ENCODE assay signal across 15 cellular contexts in the genomic region with DNA sequence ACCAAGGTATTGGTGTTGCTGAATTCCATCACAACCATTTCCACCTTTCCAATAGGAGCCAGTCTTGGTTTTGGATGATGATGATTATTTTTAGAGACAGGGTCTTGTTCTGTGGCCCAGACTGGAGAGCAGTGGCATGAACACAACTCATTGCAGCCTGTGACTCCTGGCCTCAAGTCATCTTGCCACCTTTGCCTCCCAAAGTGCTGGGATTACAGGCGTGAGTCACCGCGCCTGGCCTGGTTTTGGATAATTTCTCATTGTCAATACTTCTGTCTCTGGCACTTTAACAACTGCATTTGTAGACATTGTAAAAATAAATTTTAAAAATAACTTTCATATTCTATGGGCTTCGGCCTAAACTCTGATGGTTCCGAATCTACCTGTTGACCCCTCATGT. TPM values are rescaled to one million over a fixed set of nuclear protein-coding genes. Genes with fewer than 3 reads are reported as not detected.
A peak's percentile ranks its signal among the peaks of the same experiment; 100 is the strongest.
DNase-seq lines count a peak whose midpoint lies in the region; ATAC-seq, FAIRE-seq and TF ChIP-seq lines count a peak whose summit lies in the region.
"Had no signal": no experiment of that assay in that cellular context is flagged by ENCODE, and none has a peak within 500 bp of the region (broad histone marks: within the 10 kb centered on the region; RNA-seq: fewer than 3 reads in every experiment).

No MANE protein-coding gene starts in this region.

- no peak for TF ChIP-seq RAD21 in IMR-90 (IDR thresholded peaks at IDR 0.05; ENCODE audit: low read length)

- H3K4me3 ChIP-seq in IMR-90 (ENCODE audit: insufficient read depth, low read depth, low read length) (no peak overlapping the region), astrocyte (ENCODE audit: insufficient read depth, low read depth, low read length) (no peak overlapping the region), osteoblast (ENCODE audit: insufficient read depth, low read length) (no peak overlapping the region), suprapubic skin (no peak overlapping the region)
- H3K4me3 ChIP-seq: left ventricle myocardium inferior, stomach had no signal

- H3K36me3 Mint-ChIP-seq in activated T-cell treated with anti-CD3 and anti-CD28 coated beads, Interleukin-2, amount 50 U/mL, for 72 hours (ENCODE audit: insufficient read depth in 2 of 2), result peaks cover 2 to 7% of the 10 kb centered on the region in 2 donors
- H3K36me3 Mint-ChIP-seq in astrocyte (ENCODE audit: low read depth, unreplicated experiment), result no peaks in the 10 kb centered on the region

- CTCF ChIA-PET in IMR-90 (lab: Yijun Ruan, JAX), result no interaction called here

- no peak for TF ChIP-seq CTCF in IMR-90 (conservative IDR thresholded peaks at IDR 0.05; ENCODE audit: low read depth, low read length)
- no peak for TF ChIP-seq CTCF in astrocyte (IDR thresholded peaks at IDR 0.05; ENCODE audit: insufficient read depth, low read depth, low read length)
- TF ChIP-seq CTCF in osteoblast (IDR thresholded peaks at IDR 0.05; ENCODE audit: extremely low read depth, low read depth, low read length), result no peak
- TF ChIP-seq CTCF in suprapubic skin (IDR thresholded peaks at IDR 0.05), result no peak

- no peak for TF ChIP-seq EP300 in suprapubic skin (IDR thresholded peaks at IDR 0.05)

- H3K27ac ChIP-seq in IMR-90 (ENCODE audit: insufficient read depth, low read length) (no peak overlapping the region), astrocyte (ENCODE audit: low read depth, low read length) (peak overlapping the region; percentile 74), osteoblast (ENCODE audit: low read depth, low read length) (peak overlapping the region; percentile 62), suprapubic skin (no peak overlapping the region)
- H3K27ac ChIP-seq: left ventricle myocardium inferior, WERI-Rb-1 had no signal

- H3K36me3 ChIP-seq in IMR-90 (ENCODE audit: control insufficient read depth, insufficient read depth, low read length) (no peaks in the 10 kb centered on the region), astrocyte (ENCODE audit: insufficient read depth, low read length) (no peaks in the 10 kb centered on the region), osteoblast (ENCODE audit: insufficient read depth, low read length) (no peaks in the 10 kb centered on the region), suprapubic skin (no peaks in the 10 kb centered on the region)
- H3K36me3 ChIP-seq: left ventricle myocardium inferior, stomach, WERI-Rb-1 had no signal

- H3K56ac ChIP-seq in IMR-90 (ENCODE audit: extremely low read depth, insufficient read depth, low read length), result no peak overlapping the region

- H3K9me1 ChIP-seq in IMR-90 (ENCODE audit: insufficient read depth, low read length), result peaks cover 3% of the 10 kb centered on the region; the same call in 1 of the 2 replicates

- no peak overlapping the region for H2AFZ ChIP-seq in IMR-90 (replicated peaks; ENCODE audit: low read length, poor library complexity)
- no peak overlapping the region for H2AFZ ChIP-seq in astrocyte (ENCODE audit: low read depth, low read length)
- H2AFZ ChIP-seq in osteoblast (ENCODE audit: low read length), result no peak overlapping the region

- H2BK15ac ChIP-seq in IMR-90 (ENCODE audit: low read depth, low read length), result 0 out of 3 replicates have a peak overlapping the region, but pooled peaks have one; percentile 66

- H3K4me2 ChIP-seq in IMR-90 (ENCODE audit: low read depth, low read length) (no peak overlapping the region), astrocyte (ENCODE audit: low read length) (peak overlapping the region; percentile 47), osteoblast (ENCODE audit: insufficient read depth, low read length) (peak overlapping the region; percentile 55)

- peak overlapping the region; percentile 22 for H2BK5ac ChIP-seq in IMR-90 (ENCODE audit: low read depth, low read length, poor library complexity, severe bottlenecking)

- peaks cover 39% of the 10 kb centered on the region for H4K20me1 ChIP-seq in IMR-90 (ENCODE audit: insufficient read depth, low read length)
- H4K20me1 ChIP-seq in astrocyte (ENCODE audit: insufficient read depth, low read length), result peaks cover 11% of the 10 kb centered on the region
- H4K20me1 ChIP-seq in osteoblast (ENCODE audit: insufficient read depth, low read length), result no peaks in the 10 kb centered on the region

- H4K8ac ChIP-seq in IMR-90 (ENCODE audit: low read depth in 2 of 2, low read length in 2 of 2), result no peak overlapping the region; a peak in 1 of 4 replicates

- no peak for TF ChIP-seq POLR2A in IMR-90 (IDR thresholded peaks at IDR 0.05; ENCODE audit: low read depth, low read length)
- no peak for TF ChIP-seq POLR2A in suprapubic skin (IDR thresholded peaks at IDR 0.05)

- 100% methylated on average over 1 of the region's 5 CpGs; no CpG with 5 or more reads in 1 of the 2 experiments for WGBS in IMR-90 (ENCODE audit: extremely low coverage in 2 of 2, insufficient read length in 1 of 2), 2 experiments
- WGBS in suprapubic skin, result 97% methylated on average over 5 of the region's 5 CpGs

- no peak overlapping the region for H2BK120ac ChIP-seq in IMR-90 (ENCODE audit: low read depth, low read length)

- in situ Hi-C loops in IMR-90 (cut with MboI; ENCODE audit: low sequenced_read_pairs), result no loop called here

- dilution Hi-C loops in IMR-90 (cut with HindIII; ENCODE audit: low sequenced_read_pairs, unreplicated experiment), result no loop called here

- H3K79me1 ChIP-seq in IMR-90 (ENCODE audit: low read depth in 1 of 2, low read length in 2 of 2), result peaks cover 27 to 68% of the 10 kb centered on the region in 2 experiments

- H3K4me3 Mint-ChIP-seq in activated T-cell treated with anti-CD3 and anti-CD28 coated beads, Interleukin-2, amount 50 U/mL, for 72 hours, result peak overlapping the region in 1 of 2 donors; percentile 92
- no peak overlapping the region for H3K4me3 Mint-ChIP-seq in astrocyte (ENCODE audit: unreplicated experiment)

- H3K4ac ChIP-seq in IMR-90 (ENCODE audit: low read depth, low read length), result no peak overlapping the region

- H3K9me3 ChIP-seq in IMR-90 (ENCODE audit: control insufficient read depth, insufficient read depth, low read length) (no peaks in the 10 kb centered on the region), astrocyte (ENCODE audit: insufficient read depth, low read depth, low read length) (no peaks in the 10 kb centered on the region), osteoblast (ENCODE audit: low read depth, low read length) (no peaks in the 10 kb centered on the region), suprapubic skin (no peaks in the 10 kb centered on the region)
- H3K9me3 ChIP-seq: left ventricle myocardium inferior, stomach had no signal

- H4K91ac ChIP-seq in IMR-90 (ENCODE audit: insufficient read depth, low read depth, low read length), result no peak overlapping the region

- no TSS peak for BruUV-seq in IMR-90 (replicated peaks; lab: Mats Ljungman, UMichigan)

- no peaks in the 10 kb centered on the region; the same call in 1 of the 2 replicates for H3K4me1 ChIP-seq in IMR-90 (ENCODE audit: control insufficient read depth, insufficient read depth, low read length)
- peaks cover 31% of the 10 kb centered on the region for H3K4me1 ChIP-seq in astrocyte (ENCODE audit: insufficient read depth, low read length)
- H3K4me1 ChIP-seq in osteoblast (ENCODE audit: insufficient read depth, low read length), result peaks cover 33% of the 10 kb centered on the region
- H3K4me1 ChIP-seq in suprapubic skin, result peaks cover 17% of the 10 kb centered on the region

- no peak overlapping the region; the same call in 1 of the 2 replicates for H3K18ac ChIP-seq in IMR-90 (ENCODE audit: low read depth, low read length)

- H3K27me3 ChIP-seq in IMR-90 (ENCODE audit: control insufficient read depth, insufficient read depth, low read length) (no peaks in the 10 kb centered on the region), astrocyte (ENCODE audit: insufficient read depth, low read length) (no peaks in the 10 kb centered on the region), osteoblast (ENCODE audit: insufficient read depth, low read length) (no peaks in the 10 kb centered on the region), suprapubic skin (no peaks in the 10 kb centered on the region)
- H3K27me3 ChIP-seq: stomach had no signal

- no peak overlapping the region for H2AK9ac ChIP-seq in IMR-90 (replicated peaks; ENCODE audit: low read depth, low read length, poor library complexity)

- no peak for FAIRE-seq in astrocyte (lab: Jason Lieb, UNC)

- no peak overlapping the region for H2BK20ac ChIP-seq in IMR-90 (ENCODE audit: low read depth, low read length)

- no peaks in the 10 kb centered on the region for H3K9me3 Mint-ChIP-seq in activated T-cell treated with anti-CD3 and anti-CD28 coated beads, Interleukin-2, amount 50 U/mL, for 72 hours
- no peaks in the 10 kb centered on the region for H3K9me3 Mint-ChIP-seq in astrocyte (ENCODE audit: unreplicated experiment)

- H3K4me1 Mint-ChIP-seq in activated T-cell treated with anti-CD3 and anti-CD28 coated beads, Interleukin-2, amount 50 U/mL, for 72 hours (ENCODE audit: low read depth), result peaks cover 78% of the 10 kb centered on the region
- peaks cover 5% of the 10 kb centered on the region for H3K4me1 Mint-ChIP-seq in astrocyte (ENCODE audit: low read depth, unreplicated experiment)

- H3K9ac ChIP-seq in IMR-90 (ENCODE audit: low read depth, low read length) (no peak overlapping the region), astrocyte (ENCODE audit: low read length) (peak overlapping the region; percentile 31)

- H3K23ac ChIP-seq in IMR-90 (ENCODE audit: low read depth, low read length), result no peak overlapping the region

- peak overlapping the region; percentile 99 for H3K27ac Mint-ChIP-seq in activated T-cell treated with anti-CD3 and anti-CD28 coated beads, Interleukin-2, amount 50 U/mL, for 72 hours
- H3K27ac Mint-ChIP-seq in astrocyte (ENCODE audit: unreplicated experiment), result no peak overlapping the region

- H3K27me3 Mint-ChIP-seq in activated T-cell treated with anti-CD3 and anti-CD28 coated beads, Interleukin-2, amount 50 U/mL, for 72 hours (ENCODE audit: low read depth), result no peaks in the 10 kb centered on the region
- no peaks in the 10 kb centered on the region for H3K27me3 Mint-ChIP-seq in astrocyte (ENCODE audit: low read depth, unreplicated experiment)

- POLR2A ChIA-PET in IMR-90 (lab: Charles Lee; ENCODE audit: unreplicated experiment), result no interaction called here

- H3K79me2 ChIP-seq in astrocyte (ENCODE audit: insufficient read depth, low read length), result peaks cover 77% of the 10 kb centered on the region
- peaks cover 22% of the 10 kb centered on the region for H3K79me2 ChIP-seq in osteoblast (ENCODE audit: insufficient read depth, low read length)

- no peak for DNase-seq in activated T-cell treated with anti-CD3 and anti-CD28 coated beads, Interleukin-2, amount 50 U/mL, for 72 hours
- DNase-seq in activated T-cell treated with anti-CD3 and anti-CD28 coated beads, Interleukin-2, amount 50 U/mL, for 1 hour, result no peak
- no peak for DNase-seq in IMR-90
- peak; percentile 47 for DNase-seq in astrocyte (ENCODE audit: low read depth)
- no peak for DNase-seq in osteoblast (ENCODE audit: insufficient read length, low spot score, missing footprints)
- no peak for DNase-seq in suprapubic skin (ENCODE audit: low spot score in 2 of 2)
- DNase-seq: activated CD8-positive, alpha-beta memory T cell treated with anti-CD3 and anti-CD28 coated beads, Interleukin-2, amount 50 U/mL, for 4 hours; amniotic stem cell; left ventricle myocardium inferior; NCI-H1092; stimulated activated CD4-positive, alpha-beta T cell treated with anti-CD3 and anti-CD28 coated beads, Interleukin-12 subunit alpha, Interleukin-12 subunit beta, amount 100 ng/mL, for 4 hours; stomach; WERI-Rb-1 had no signal

- no peak overlapping the region for H4K5ac ChIP-seq in IMR-90 (ENCODE audit: low read depth, low read length)

- ATAC-seq in activated T-cell treated with anti-CD3 and anti-CD28 coated beads, Interleukin-2, amount 50 U/mL, for 72 hours (replicated peaks in 1 of 2), result peak in 1 of 2 donors; percentile 14
- ATAC-seq in IMR-90 (ENCODE audit: low read depth), result no peak
- no peak for ATAC-seq in GM19397 (IDR thresholded peaks at IDR 0.05; ENCODE audit: unreplicated experiment)
- ATAC-seq in HG03354 (IDR thresholded peaks at IDR 0.05; ENCODE audit: poor library complexity, severe bottlenecking, unreplicated experiment), result no peak

- H3K14ac ChIP-seq in IMR-90 (replicated peaks; ENCODE audit: low read depth, low read length), result no peak overlapping the region

- H2AK5ac ChIP-seq in IMR-90 (ENCODE audit: low read depth, low read length), result no peak overlapping the region

- intact Hi-C loops in IMR-90 (cut with micrococcal nuclease), result no loop called here

RNA-seq across cellular contexts. Expression of a gene that starts 22.6 kb away (rescaled TPM):
- 100 to 1,000 TPM; 252 to 269 TPM for total RNA-seq in activated T-cell treated with anti-CD3 and anti-CD28 coated beads, Interleukin-2, amount 50 U/mL, for 72 hours
- total RNA-seq in IMR-90 (2012; rRNA removed) (21.7 and 24.4 TPM in 2 replicates), astrocyte (23.1 and 23.7 TPM in 2 replicates), osteoblast (22.8 and 23.6 TPM in 2 replicates), suprapubic skin (100 to 1,000 TPM in 1 of 4 donors, 10 to 100 TPM in 3; 52.7 to 105 (median 57.6) TPM)
- 28.7 and 29.6 TPM in 2 replicates for polyA plus RNA-seq in IMR-90 (2012; rRNA removed)
- polyA plus RNA-seq in IMR-90 (2012; cell fraction: cytosol; rRNA removed), result 11.6 and 14.8 TPM in 2 replicates
- 95.5 and 119 TPM in 2 replicates for polyA plus RNA-seq in IMR-90 (2012; cell fraction: nucleus; rRNA removed; ENCODE audit: low replicate concordance)

RNA-seq across cellular contexts. Expression of a gene that starts 34.7 kb away (rescaled TPM):
- total RNA-seq in activated T-cell treated with anti-CD3 and anti-CD28 coated beads, Interleukin-2, amount 50 U/mL, for 72 hours, result 100 to 1,000 TPM; 243 to 264 TPM
- total RNA-seq in IMR-90 (2012; rRNA removed) (1.3 and 1.4 TPM in 2 replicates), astrocyte (0.77 and 1.9 TPM in 2 replicates), osteoblast (35.5 and 38.6 TPM in 2 replicates), suprapubic skin (10 to 100 TPM; 32.1 to 56.0 (median 45.6) TPM)
- 1.4 and 1.5 TPM in 2 replicates for polyA plus RNA-seq in IMR-90 (2012; rRNA removed)
- polyA plus RNA-seq in IMR-90 (2012; cell fraction: cytosol; rRNA removed), result 1.9 and 2.0 TPM in 2 replicates
- polyA plus RNA-seq in IMR-90 (2012; cell fraction: nucleus; rRNA removed; ENCODE audit: low replicate concordance), result 5.2 and 5.6 TPM in 2 replicates

RNA-seq across cellular contexts. Expression of a gene that starts 59.3 kb away (rescaled TPM):
- total RNA-seq in activated T-cell treated with anti-CD3 and anti-CD28 coated beads, Interleukin-2, amount 50 U/mL, for 72 hours, result 10 to 100 TPM; 17.3 to 18.8 TPM
- total RNA-seq in IMR-90 (2012; rRNA removed) (4.4 and 8.1 TPM in 2 replicates), astrocyte (0.26 and 0.64 TPM in 2 replicates), osteoblast (26.8 and 31.8 TPM in 2 replicates), suprapubic skin (10 to 100 TPM; 14.6 to 22.8 (median 18.7) TPM)
- 5.2 and 6.1 TPM in 2 replicates for polyA plus RNA-seq in IMR-90 (2012; rRNA removed)
- polyA plus RNA-seq in IMR-90 (2012; cell fraction: cytosol; rRNA removed), result 6.2 and 10.2 TPM in 2 replicates
- polyA plus RNA-seq in IMR-90 (2012; cell fraction: nucleus; rRNA removed; ENCODE audit: low replicate concordance), result 17.1 and 33.1 TPM in 2 replicates

Comparison
In these comparisons a context has a peak if more than half of its experiments do, and no peak if none do; other contexts are left out.
1. H3K27ac ChIP-seq: peak in astrocyte (single experiment) and osteoblast (single experiment); none in IMR-90 (single experiment) and suprapubic skin (single experiment).
2. RNA of a gene that starts 34.7 kb away (total RNA-seq): 243 to 264 TPM in activated T-cell treated with anti-CD3 and anti-CD28 coated beads, Interleukin-2, amount 50 U/mL, for 72 hours, 32.1 to 56.0 TPM in suprapubic skin and 35.5 to 38.6 TPM in osteoblast; 1.3 to 1.4 TPM in IMR-90 and 0.77 to 1.9 TPM in astrocyte; every median in the first group is over 10 times any median in the second.